8 cellular contexts compared by ENCODE assay signal in genomic region chr20:23420943-23421925, GRCh38. TPM values are rescaled to one million over a fixed set of nuclear protein-coding genes. Genes with fewer than 3 reads are reported as not detected.
A peak's percentile ranks its signal among the peaks of the same experiment; 100 is the strongest.
DNase-seq lines count a peak whose midpoint lies in the region; ATAC-seq and TF ChIP-seq lines count a peak whose summit lies in the region.

NAPB (minus strand) TSS chr20:23421488; CDS start chr20:23421402, 86 bp downstream.

- H3K9ac ChIP-seq in DND-41 (ENCODE audit: low read depth, low read length) (peak within 1 kb of the TSS; percentile 95), muscle layer of colon (ENCODE audit: low read length) (peak within 1 kb of the TSS; percentile 61)

- CTCF ChIA-PET in PC-9 (lab: Charles Lee): interaction anchor here (0.6 to 0.8 kb wide), 2 partner anchors 71 to 989 kb away, joined by 3 to 6 read pairs; no protein-coding TSS in a partner anchor

- POLR2A ChIA-PET in PC-9 (lab: Charles Lee; ENCODE audit: unreplicated experiment): interaction anchor here (0.7 to 0.8 kb wide), 3 partner anchors 12 to 71 kb away, joined by 3 to 7 read pairs (median 7); no protein-coding TSS in a partner anchor

- H3K27me3 Mint-ChIP-seq in activated T-cell treated with anti-CD3 and anti-CD28 coated beads, Interleukin-2, amount 50 U/mL, for 24 hours: peaks cover 16% of the 10 kb centered on the region

- H4K20me1 ChIP-seq in DND-41 (ENCODE audit: insufficient read depth, low read length): peaks cover 12% of the 10 kb centered on the region; the same call in 1 of the 2 replicates
- H4K20me1 ChIP-seq in PC-9 (ENCODE audit: insufficient read depth): peaks cover 21% of the 10 kb centered on the region

- TSS peak; percentile 27 for BruUV-seq in PC-9 (replicated peaks; lab: Mats Ljungman, UMichigan)

- H3K79me2 ChIP-seq in DND-41 (ENCODE audit: insufficient read depth, low read length) (peaks cover 48% of the 10 kb centered on the region), PC-9 (ENCODE audit: low read depth) (peaks cover 45% of the 10 kb centered on the region)

- H3K36me3 ChIP-seq in DND-41 (ENCODE audit: insufficient read depth, low read length): no peaks in the 10 kb centered on the region; the same call in 1 of the 2 replicates
- H3K36me3 ChIP-seq in PC-9 (ENCODE audit: low read depth): 0 out of 2 replicates have a peak, but pooled peaks cover 6% of the 10 kb centered on the region
- no peaks in the 10 kb centered on the region for H3K36me3 ChIP-seq in esophagus (ENCODE audit: control insufficient read depth in 2 of 2, insufficient read depth in 2 of 2, low read length in 1 of 2)
- no peaks in the 10 kb centered on the region for H3K36me3 ChIP-seq in muscle layer of colon (ENCODE audit: insufficient read depth, low read length)

- peak within 1 kb of the TSS; percentile 86 for H3K27ac Mint-ChIP-seq in activated T-cell treated with anti-CD3 and anti-CD28 coated beads, Interleukin-2, amount 50 U/mL, for 24 hours

- H3K27ac ChIP-seq in DND-41 (ENCODE audit: low read length) (peak within 1 kb of the TSS; percentile 90), PC-9 (0 out of 2 replicates have a peak within 1 kb of the TSS, but pooled peaks have one; percentile 22), esophagus (ENCODE audit: low read depth in 2 of 2, low read length in 1 of 2) (peak within 1 kb of the TSS; percentile 88 to 92), muscle layer of colon (ENCODE audit: low read depth, low read length) (peak within 1 kb of the TSS; percentile 88)

- H3K27me3 ChIP-seq in DND-41 (ENCODE audit: insufficient read depth, low read length, poor library complexity) (peaks cover 3% of the 10 kb centered on the region), PC-9 (ENCODE audit: insufficient read depth, low read depth) (no peaks in the 10 kb centered on the region), esophagus (ENCODE audit: control insufficient read depth in 1 of 2, insufficient read depth in 2 of 2, low read length in 2 of 2) (no peaks in the 10 kb centered on the region), muscle layer of colon (ENCODE audit: control insufficient read depth in 1 of 2, insufficient read depth in 2 of 2, low read length in 2 of 2) (no peaks in the 10 kb centered on the region)

- WGBS in esophagus, 2 donors: 0% methylated on average over 59 to 64 of the region's 64 CpGs

- H3K4me1 ChIP-seq in DND-41 (ENCODE audit: insufficient read depth, low read length) (peaks cover 30% of the 10 kb centered on the region), PC-9 (replicated peaks; ENCODE audit: insufficient read depth) (peaks cover 13% of the 10 kb centered on the region), esophagus (ENCODE audit: control insufficient read depth in 2 of 2, insufficient read depth in 2 of 2, low read length in 1 of 2) (no peaks in the 10 kb centered on the region), muscle layer of colon (ENCODE audit: insufficient read depth, low read length) (peaks cover 19% of the 10 kb centered on the region)

- H3K4me3 ChIP-seq in DND-41 (ENCODE audit: low read depth in 1 of 2, low read length in 2 of 2) (peak within 1 kb of the TSS; percentile 90 to 96), PC-9 (peak within 1 kb of the TSS; percentile 78), esophagus (ENCODE audit: low read depth in 1 of 2, low read length in 2 of 2) (peak within 1 kb of the TSS; percentile 75 to 98), muscle layer of colon (ENCODE audit: low read depth in 1 of 2, low read length in 2 of 2) (peak within 1 kb of the TSS; percentile 79 to 93)

- H3K9me3 Mint-ChIP-seq in activated T-cell treated with anti-CD3 and anti-CD28 coated beads, Interleukin-2, amount 50 U/mL, for 24 hours: no peaks in the 10 kb centered on the region

- no peaks in the 10 kb centered on the region for H3K9me2 ChIP-seq in PC-9 (ENCODE audit: insufficient read depth)

- H3F3A ChIP-seq in PC-9 (ENCODE audit: insufficient read depth, low read depth): peaks cover 8% of the 10 kb centered on the region

- H2AFZ ChIP-seq in DND-41 (ENCODE audit: low read depth, low read length) (peak within 1 kb of the TSS; percentile 96), PC-9 (peak within 1 kb of the TSS; percentile 86)

- ATAC-seq in DND-41 (ENCODE audit: insufficient read depth, low read depth): peak; percentile 99
- peak; percentile 96 for ATAC-seq in GM21737 (IDR thresholded peaks at IDR 0.05; ENCODE audit: unreplicated experiment)

- H3K9me3 ChIP-seq in DND-41 (ENCODE audit: insufficient read depth, low read length, severe bottlenecking) (no peaks in the 10 kb centered on the region), PC-9 (ENCODE audit: insufficient read depth, low read depth) (no peaks in the 10 kb centered on the region; the same call in 1 of the 2 replicates), esophagus (ENCODE audit: control insufficient read depth in 2 of 2, insufficient read depth in 1 of 2, low read depth in 1 of 2, low read length in 1 of 2) (no peaks in the 10 kb centered on the region), muscle layer of colon (ENCODE audit: low read length) (no peaks in the 10 kb centered on the region)

- H3K4me1 Mint-ChIP-seq in activated T-cell treated with anti-CD3 and anti-CD28 coated beads, Interleukin-2, amount 50 U/mL, for 24 hours (ENCODE audit: low read depth): peaks cover 37% of the 10 kb centered on the region

- peak; percentile 33 for TF ChIP-seq CTCF in DND-41 (IDR thresholded peaks at IDR 0.05; ENCODE audit: borderline replicate concordance, extremely low read depth, low read length, poor library complexity, severe bottlenecking)
- TF ChIP-seq CTCF in PC-9 (conservative IDR thresholded peaks at IDR 0.05): peak; percentile 47; the same call in 1 of the 2 replicates

- H3K36me3 Mint-ChIP-seq in activated T-cell treated with anti-CD3 and anti-CD28 coated beads, Interleukin-2, amount 50 U/mL, for 24 hours (ENCODE audit: low read depth): peaks cover 4% of the 10 kb centered on the region

- DNase-seq in DND-41 (peak; percentile 97), KG1 (lab: John Stamatoyannopoulos, UW) (peak; percentile 86), PC-9 (peak; percentile 79 to 92)
- peak; percentile 93 for DNase-seq in activated T-cell treated with anti-CD3 and anti-CD28 coated beads, Interleukin-2, amount 50 U/mL, for 24 hours
- peak; percentile 74 to 88 for DNase-seq in stimulated activated CD8-positive, alpha-beta memory T cell treated with anti-CD3 and anti-CD28 coated beads, Interleukin-7, amount 100 ng/mL, for 1 hour (ENCODE audit: low read depth in 2 of 2)

- intact Hi-C loops in PC-9 (cut with micrococcal nuclease; ENCODE audit: unreplicated experiment): loop anchor here (1.0 kb wide), 1 partner anchor 59 kb away; the partner anchor contains the start of gene GZF1

- H3K4me3 Mint-ChIP-seq in activated T-cell treated with anti-CD3 and anti-CD28 coated beads, Interleukin-2, amount 50 U/mL, for 24 hours: peak within 1 kb of the TSS; percentile 87

- H3K4me2 ChIP-seq in DND-41 (ENCODE audit: insufficient read depth, low read length) (peak within 1 kb of the TSS; percentile 95), PC-9 (peak within 1 kb of the TSS; percentile 82)

RNA-seq across cellular contexts. Expression of gene NAPB, which starts in this region (rescaled TPM):
- total RNA-seq in PC-9 (2021): 13.8 and 16.5 TPM in 2 replicates
- polyA plus RNA-seq in esophagus: 1 to 10 TPM; 3.4 to 4.7 TPM

Comparison
In these comparisons a context has a peak if more than half of its experiments do, and no peak if none do; other contexts are left out.
1. Peak in every context shown above with its lines: DNase-seq, ATAC-seq, H3K4me3 ChIP-seq and H3K27ac ChIP-seq.
2. H3K27ac ChIP-seq: peak in every context shown above with its lines; median percentile 90 in DND-41; 90 in esophagus; 88 in muscle layer of colon; 22 in PC-9.